Comparison of ENCODE assay signal across 12 cellular contexts in genomic region chr10:10872035-10872673, GRCh38.
DNase-seq lines count a peak whose midpoint lies in the region; ATAC-seq and TF ChIP-seq lines count a peak whose summit lies in the region.
"Had no signal": no experiment of that assay in that cellular context is flagged by ENCODE, and none has a peak within 500 bp of the region (broad histone marks: within the 10 kb centered on the region; RNA-seq: fewer than 3 reads in every experiment).

No MANE protein-coding gene starts in this region.

- H4K20me1 ChIP-seq in GM23248 (ENCODE audit: insufficient read depth) = no peaks in the 10 kb centered on the region

- ATAC-seq in HG03460 (IDR thresholded peaks at IDR 0.05; ENCODE audit: unreplicated experiment) = no peak
- ATAC-seq in GM21423 (IDR thresholded peaks at IDR 0.05; ENCODE audit: unreplicated experiment) = no peak

- H3K9me3 Mint-ChIP-seq in chondrocyte (ENCODE audit: low read depth) = peaks cover 3% of the 10 kb centered on the region
- H3K9me3 Mint-ChIP-seq: central memory CD8-positive, alpha-beta T cell; neural progenitor cell had no signal

- peaks cover 2% of the 10 kb centered on the region for H3K36me3 Mint-ChIP-seq in chondrocyte (ENCODE audit: low read depth)
- H3K36me3 Mint-ChIP-seq: neural progenitor cell had no signal

- H3K79me2 ChIP-seq in GM23248 (ENCODE audit: insufficient read depth) = no peaks in the 10 kb centered on the region

- in situ Hi-C loops in GM23248 (cut with MboI) = no loop called here

- peak overlapping the region; percentile 77 for H3K4me2 ChIP-seq in GM23248 (ENCODE audit: unreplicated experiment)
- peak overlapping the region; percentile 58 for H3K4me2 ChIP-seq in skeletal muscle satellite cell (ENCODE audit: low read length)
- H3K4me2 ChIP-seq: neural progenitor cell had no signal

- no peaks in the 10 kb centered on the region for H3K27me3 Mint-ChIP-seq in chondrocyte (ENCODE audit: low read depth)

- H3K4me3 ChIP-seq in GM23248 = peak overlapping the region; percentile 38
- no peak overlapping the region for H3K4me3 ChIP-seq in iPS DF 6.9 (ENCODE audit: low read length)
- peak overlapping the region; percentile 34 for H3K4me3 ChIP-seq in skeletal muscle satellite cell (ENCODE audit: low read length)
- H3K4me3 ChIP-seq in A673 (ENCODE audit: low read depth, low read length, poor library complexity, severe bottlenecking) = no peak overlapping the region
- H3K4me3 ChIP-seq: neural progenitor cell had no signal

- peak; percentile 95 for DNase-seq in GM23248
- no peak for DNase-seq in chondrocyte (ENCODE audit: low spot score)
- peak; percentile 9 for DNase-seq in iPS DF 6.9 (ENCODE audit: low read depth, low spot score)
- no peak for DNase-seq in SKM-1 treated with dmso at 0.1 percent for 144 hours (lab: John Stamatoyannopoulos, UW; ENCODE audit: unreplicated experiment)
- DNase-seq in A673 (ENCODE audit: low spot score) = no peak
- DNase-seq: DND-41, WERI-Rb-1 had no signal

- no peaks in the 10 kb centered on the region for H3K36me3 ChIP-seq in GM23248 (ENCODE audit: low read depth)
- H3K36me3 ChIP-seq in iPS DF 6.9 (ENCODE audit: control insufficient read depth, insufficient read depth, low read length) = no peaks in the 10 kb centered on the region
- H3K36me3 ChIP-seq in skeletal muscle satellite cell (ENCODE audit: insufficient read depth, low read length) = no peaks in the 10 kb centered on the region
- no peaks in the 10 kb centered on the region for H3K36me3 ChIP-seq in A673 (ENCODE audit: insufficient read depth, low read length, poor library complexity, severe bottlenecking)
- H3K36me3 ChIP-seq: neural progenitor cell, WERI-Rb-1 had no signal

- no peaks in the 10 kb centered on the region for H3K27me3 ChIP-seq in GM23248 (replicated peaks; ENCODE audit: insufficient read depth)
- H3K27me3 ChIP-seq in iPS DF 6.9 (ENCODE audit: control insufficient read depth, insufficient read depth, low read length) = no peaks in the 10 kb centered on the region; the same call in 1 of the 2 replicates
- H3K27me3 ChIP-seq in skeletal muscle satellite cell (ENCODE audit: control insufficient read depth, insufficient read depth, low read length) = no peaks in the 10 kb centered on the region
- H3K27me3 ChIP-seq in A673 (replicated peaks; ENCODE audit: insufficient read depth, low read depth, low read length, poor library complexity) = peaks cover 66% of the 10 kb centered on the region
- H3K27me3 ChIP-seq: neural progenitor cell had no signal

- H3K4me3 Mint-ChIP-seq in chondrocyte (ENCODE audit: unreplicated experiment) = peak overlapping the region; percentile 23
- H3K4me3 Mint-ChIP-seq: central memory CD8-positive, alpha-beta T cell had no signal

- peaks cover 37% of the 10 kb centered on the region for H3K4me1 Mint-ChIP-seq in chondrocyte (ENCODE audit: low read depth)
- H3K4me1 Mint-ChIP-seq: central memory CD8-positive, alpha-beta T cell had no signal

- H3K4me1 ChIP-seq in GM23248 (ENCODE audit: insufficient read depth) (peaks cover 32% of the 10 kb centered on the region), iPS DF 6.9 (ENCODE audit: control insufficient read depth, insufficient read depth, low read length) (peaks cover 1% of the 10 kb centered on the region; the same call in 1 of the 2 replicates), skeletal muscle satellite cell (ENCODE audit: control insufficient read depth, insufficient read depth, low read length) (peaks cover 18% of the 10 kb centered on the region), A673 (ENCODE audit: insufficient read depth, low read length, poor library complexity, severe bottlenecking) (no peaks in the 10 kb centered on the region)

- no peaks in the 10 kb centered on the region for H3K9me2 ChIP-seq in GM23248 (ENCODE audit: insufficient read depth)

- H3K9ac ChIP-seq in GM23248 = peak overlapping the region; percentile 74
- peak overlapping the region; percentile 78 for H3K9ac ChIP-seq in skeletal muscle satellite cell (ENCODE audit: low read depth, low read length)
- H3K9ac ChIP-seq: neural progenitor cell had no signal

- H3F3A ChIP-seq in GM23248 (ENCODE audit: insufficient read depth) = peaks cover 26% of the 10 kb centered on the region

- H3K27ac ChIP-seq in GM23248 (peak overlapping the region; percentile 93), iPS DF 6.9 (ENCODE audit: low read length) (no peak overlapping the region), A673 (ENCODE audit: low read depth, low read length, poor library complexity, severe bottlenecking) (no peak overlapping the region)
- H3K27ac ChIP-seq: neural progenitor cell, WERI-Rb-1 had no signal

- POLR2A ChIA-PET in A673 (lab: Charles Lee; ENCODE audit: low non-redundant PET) = no interaction called here

- H3K9me3 ChIP-seq in GM23248 (ENCODE audit: low read depth) (no peaks in the 10 kb centered on the region), iPS DF 6.9 (ENCODE audit: control insufficient read depth, insufficient read depth, low read length) (no peaks in the 10 kb centered on the region), skeletal muscle satellite cell (replicated peaks; ENCODE audit: low read length) (no peaks in the 10 kb centered on the region), A673 (ENCODE audit: low read depth, low read length, poor library complexity, severe bottlenecking) (no peaks in the 10 kb centered on the region)

- peak overlapping the region; percentile 97 for H3K27ac Mint-ChIP-seq in chondrocyte (ENCODE audit: unreplicated experiment)

- 10% methylated on average over 6 of the region's 6 CpGs for WGBS in GM23248 (ENCODE audit: low coverage in 1 of 2, low lambda C conversion rate in 2 of 2, missing lambda C conversion rate in 2 of 2), 2 experiments
- no CpG with 5 or more reads among the region's 6 CpGs for WGBS in iPS DF 6.9 (ENCODE audit: insufficient coverage, insufficient read length)

- CTCF ChIA-PET in A673 (lab: Charles Lee) = no interaction called here

- intact Hi-C loops in A673 (cut with micrococcal nuclease; ENCODE audit: unreplicated experiment) = no loop called here

- TF ChIP-seq CTCF in chondrocyte (IDR thresholded peaks at IDR 0.05) (no peak), A673 (conservative IDR thresholded peaks at IDR 0.05; ENCODE audit: low read depth, low read length) (no peak)

- H2AFZ ChIP-seq in GM23248 = peak overlapping the region; percentile 29; the same call in 1 of the 2 replicates

- no TSS peak for BruUV-seq in A673 (replicated peaks; lab: Mats Ljungman, UMichigan)

Comparison
In these comparisons a context has a peak if more than half of its experiments do, and no peak if none do; other contexts are left out.
1. DNase-seq: peak in GM23248 (single experiment) and iPS DF 6.9 (single experiment); none in chondrocyte (single experiment), SKM-1 treated with dmso at 0.1 percent for 144 hours (single experiment) and A673 (single experiment).
2. H3K4me3 ChIP-seq: peak in GM23248 (single experiment) and skeletal muscle satellite cell (single experiment); none in iPS DF 6.9 (single experiment) and A673 (single experiment).